Comparison of ENCODE assay signal across 8 cellular contexts in the genomic region with DNA sequence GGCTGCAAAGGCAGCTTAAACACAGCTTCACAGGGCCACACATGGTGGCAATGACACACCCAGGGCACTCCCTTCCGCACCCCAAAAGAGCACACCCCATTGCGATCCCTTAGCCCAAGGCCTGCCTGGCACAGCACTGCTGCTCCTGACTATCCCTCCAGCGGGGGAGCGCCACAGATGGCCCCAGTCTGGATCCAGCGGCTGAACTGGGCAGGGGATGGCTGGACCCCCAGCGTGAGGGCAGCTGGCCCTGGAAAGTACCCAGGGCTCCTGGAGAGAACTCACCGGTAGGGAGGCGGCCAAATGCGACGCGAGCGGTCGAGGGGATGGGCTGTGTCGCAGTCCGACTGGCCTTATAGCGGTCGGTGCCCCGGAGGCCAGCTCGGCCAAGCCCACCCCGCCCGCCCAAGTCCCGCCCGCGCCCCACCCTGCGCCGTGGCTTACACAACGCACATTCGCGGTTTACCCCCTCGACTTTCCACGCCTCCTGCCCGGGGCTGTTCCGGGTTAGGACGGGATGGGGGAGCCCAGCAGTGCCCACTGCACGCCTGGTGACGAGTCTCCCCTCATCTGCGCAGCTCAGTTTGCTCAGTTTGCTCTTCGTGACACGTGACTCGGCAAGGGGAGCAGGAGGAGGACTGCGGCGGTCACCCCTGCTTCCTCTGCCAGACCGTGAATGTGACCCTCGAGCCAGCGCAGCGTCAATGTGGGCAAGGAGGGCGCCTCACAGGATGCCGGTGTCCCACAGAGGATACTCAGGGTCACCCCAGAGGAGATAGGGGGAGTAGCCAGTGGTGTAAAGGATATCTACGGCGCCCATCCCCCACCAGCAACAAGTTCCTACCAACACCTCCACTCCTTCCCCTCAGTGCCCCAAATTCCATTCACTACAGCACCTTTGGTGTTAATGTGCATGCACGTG. TPM values are rescaled to one million over a fixed set of nuclear protein-coding genes. Genes with fewer than 3 reads are reported as not detected.
DNase-seq lines count a peak whose midpoint lies in the region; ATAC-seq and TF ChIP-seq lines count a peak whose summit lies in the region.

A gene (minus strand): TSS at position 328 of the 922 bp plus-strand sequence. CDS start 652 bp downstream, outside the sequence.

- H3K4me3 ChIP-seq in GM06990 (replicated peaks; ENCODE audit: low read depth, low read length), result peak within 1 kb of the TSS; percentile 48
- peak within 1 kb of the TSS; percentile 70 to 93 (median 79) for H3K4me3 ChIP-seq in transverse colon

- no peak for TF ChIP-seq EP300 in transverse colon (IDR thresholded peaks at IDR 0.05; ENCODE audit: low read depth)

- ATAC-seq in left cardiac atrium, result peak; percentile 81 to 86

- peaks cover 17 to 71% (median 56%) of the 10 kb centered on the region in 4 donors for H3K4me1 ChIP-seq in transverse colon

- H3K27ac Mint-ChIP-seq in progenitor cell of endocrine pancreas, result peak within 1 kb of the TSS; percentile 20

- no peaks in the 10 kb centered on the region for H3K36me3 Mint-ChIP-seq in progenitor cell of endocrine pancreas (ENCODE audit: insufficient read depth)

- H3K9me3 ChIP-seq in transverse colon, result no peaks in the 10 kb centered on the region

- intact Hi-C loops in left cardiac atrium (cut with DNase I), result loop anchor here in 1 of 2 donors (2.0 kb wide), 1 partner anchor 31 kb away; no protein-coding TSS in a partner anchor
- intact Hi-C loops in transverse colon (cut with DNase I; ENCODE audit: low total_unique reads), result no loop called here

- TF ChIP-seq CTCF in GM06990 (IDR thresholded peaks at IDR 0.05; ENCODE audit: insufficient read depth, low read length, poor library complexity, severe bottlenecking) (no peak), progenitor cell of endocrine pancreas (IDR thresholded peaks at IDR 0.05; ENCODE audit: unreplicated experiment) (no peak), transverse colon (IDR thresholded peaks at IDR 0.05) (no peak)

- H3K27me3 ChIP-seq in GM06990 (replicated peaks; ENCODE audit: control insufficient read depth, insufficient read depth, low read length) (no peaks in the 10 kb centered on the region; the same call in 1 of the 2 replicates), transverse colon (no peaks in the 10 kb centered on the region)

- H3K9me3 Mint-ChIP-seq in progenitor cell of endocrine pancreas (ENCODE audit: low read depth), result no peaks in the 10 kb centered on the region

- H3K4me1 Mint-ChIP-seq in progenitor cell of endocrine pancreas (ENCODE audit: low read depth), result peaks cover 28% of the 10 kb centered on the region

- WGBS in transverse colon (ENCODE audit: low coverage in 1 of 2), 2 donors, result 9% methylated on average over 28 of the region's 51 CpGs; no CpG with 5 or more reads in 1 of the 2 donors

- peak within 1 kb of the TSS; percentile 95 to 100 (median 99) for H3K27ac ChIP-seq in transverse colon

- in situ Hi-C loops in transverse colon (cut with MboI; ENCODE audit: low pct_ligation_motif_present in 1 of 4, low pct_unique_long_range_greater_than_20kb in 1 of 4, low sequenced_read_pairs in 3 of 4), result loop anchor here in 1 of 4 donors (25.0 kb wide), 1 partner anchor 451 kb away; a partner anchor contains a TSS

- peak; percentile 55 for DNase-seq in GM06990 (ENCODE audit: extremely low read depth, insufficient read length)
- DNase-seq in LHCN-M2 (ENCODE audit: low read depth), result peak; percentile 96
- DNase-seq in T-helper 9 cell, result peak; percentile 74
- peak in 50 of 58 donors; percentile 11 to 76 (median 43) for DNase-seq in anterior cingulate cortex (lab: John Stamatoyannopoulos, UW)
- DNase-seq in left cardiac atrium, result peak; percentile 93
- no peak for DNase-seq in progenitor cell of endocrine pancreas (ENCODE audit: low spot score, unreplicated experiment)
- DNase-seq in transverse colon, result peak; percentile 92
- DNase-seq in NCI-H82 (lab: John Stamatoyannopoulos, UW), result no peak

- peak; percentile 96 for TF ChIP-seq POLR2A in transverse colon (IDR thresholded peaks at IDR 0.05)

- peak within 1 kb of the TSS; percentile 67 for H3K4me3 Mint-ChIP-seq in progenitor cell of endocrine pancreas (ENCODE audit: low read depth)

- no peaks in the 10 kb centered on the region for H3K36me3 ChIP-seq in GM06990 (ENCODE audit: control insufficient read depth, insufficient read depth, low read length)
- no peaks in the 10 kb centered on the region for H3K36me3 ChIP-seq in transverse colon

- H3K27me3 Mint-ChIP-seq in progenitor cell of endocrine pancreas, result no peaks in the 10 kb centered on the region

RNA-seq across cellular contexts. Expression of the gene that starts here (rescaled TPM):
- total RNA-seq in LHCN-M2 (2014; rRNA removed) (982 and 1,031 TPM in 2 replicates), left cardiac atrium (100 to 1,000 TPM; 449 to 518 TPM), progenitor cell of endocrine pancreas (12.5 and 14.8 TPM in 2 replicates), transverse colon (100 to 1,000 TPM; 219 to 881 (median 433) TPM)
- 7,560 TPM for polyA plus RNA-seq in LHCN-M2 (2012)

Comparison
In these comparisons a context has a peak if more than half of its experiments do, and no peak if none do; other contexts are left out.
1. RNA of the gene that starts here (total RNA-seq): 982 to 1,031 TPM in LHCN-M2, 449 to 518 TPM in left cardiac atrium and 219 to 881 TPM in transverse colon; 12.5 to 14.8 TPM in progenitor cell of endocrine pancreas; every median in the first group is over 10 times any median in the second.
2. DNase-seq: peak in GM06990 (single experiment), LHCN-M2 (single experiment), T-helper 9 cell (single experiment), anterior cingulate cortex (50 of 58), left cardiac atrium (single experiment) and transverse colon (single experiment); none in progenitor cell of endocrine pancreas (single experiment) and NCI-H82 (single experiment).